Comparison of ENCODE assay signal across 23 cellular contexts in genomic region chr16:50079741-50080140, GRCh38. TPM values are rescaled to one million over a fixed set of nuclear protein-coding genes. Genes with fewer than 3 reads are reported as not detected.
A peak's percentile ranks its signal among the peaks of the same experiment; 100 is the strongest.
DNase-seq lines count a peak whose midpoint lies in the region; ATAC-seq and TF ChIP-seq lines count a peak whose summit lies in the region.
"Had no signal": no experiment of that assay in that cellular context is flagged by ENCODE, and none has a peak within 500 bp of the region (broad histone marks: within the 10 kb centered on the region; RNA-seq: fewer than 3 reads in every experiment).

No MANE protein-coding gene starts in this region.

- no peak for ATAC-seq in naive thymus-derived CD8-positive, alpha-beta T cell
- ATAC-seq: CD8-positive, alpha-beta T cell; K562; Right ventricle myocardium inferior had no signal

- POLR2A ChIA-PET in naive thymus-derived CD8-positive, alpha-beta T cell (lab: Charles Lee), result no interaction called here

- H3K9me3 Mint-ChIP-seq in T-helper 1 cell treated with Interleukin-12 subunit alpha and Interleukin-12 subunit beta and Interleukin-4 antibody, amounts not matched to agents 30 μg/mL and 1 μg/mL, for 36 hours, result no peaks in the 10 kb centered on the region
- no peaks in the 10 kb centered on the region for H3K9me3 Mint-ChIP-seq in dendritic cell treated with granulocyte-macrophage colony-stimulating factor and Interleukin-4, amounts not matched to agents 40 ng/mL and 50 ng/mL, for 4 days
- no peaks in the 10 kb centered on the region for H3K9me3 Mint-ChIP-seq in naive thymus-derived CD8-positive, alpha-beta T cell
- no peaks in the 10 kb centered on the region for H3K9me3 Mint-ChIP-seq in glutamatergic neuron (ENCODE audit: unreplicated experiment)
- H3K9me3 Mint-ChIP-seq: CD8-positive, alpha-beta T cell had no signal

- H3K27me3 Mint-ChIP-seq in T-helper 1 cell treated with Interleukin-12 subunit alpha and Interleukin-12 subunit beta and Interleukin-4 antibody, amounts not matched to agents 30 μg/mL and 1 μg/mL, for 36 hours (ENCODE audit: low read depth), result no peaks in the 10 kb centered on the region
- no peaks in the 10 kb centered on the region for H3K27me3 Mint-ChIP-seq in dendritic cell treated with granulocyte-macrophage colony-stimulating factor and Interleukin-4, amounts not matched to agents 40 ng/mL and 50 ng/mL, for 4 days
- no peaks in the 10 kb centered on the region for H3K27me3 Mint-ChIP-seq in naive thymus-derived CD8-positive, alpha-beta T cell
- peaks cover 3% of the 10 kb centered on the region for H3K27me3 Mint-ChIP-seq in glutamatergic neuron (ENCODE audit: unreplicated experiment)

- TF ChIP-seq CTCF in glutamatergic neuron (IDR thresholded peaks at IDR 0.05; ENCODE audit: partially characterized antibody, unreplicated experiment), result no peak

- H3K4me1 Mint-ChIP-seq in T-helper 1 cell treated with Interleukin-12 subunit alpha and Interleukin-12 subunit beta and Interleukin-4 antibody, amounts not matched to agents 30 μg/mL and 1 μg/mL, for 36 hours (ENCODE audit: low read depth), result peaks cover 13% of the 10 kb centered on the region
- peaks cover 24% of the 10 kb centered on the region for H3K4me1 Mint-ChIP-seq in dendritic cell treated with granulocyte-macrophage colony-stimulating factor and Interleukin-4, amounts not matched to agents 40 ng/mL and 50 ng/mL, for 4 days (ENCODE audit: low read depth)
- H3K4me1 Mint-ChIP-seq in naive thymus-derived CD8-positive, alpha-beta T cell, result peaks cover 8 to 33% (median 19%) of the 10 kb centered on the region in 4 donors
- H3K4me1 Mint-ChIP-seq in glutamatergic neuron (ENCODE audit: low read depth, unreplicated experiment), result no peaks in the 10 kb centered on the region

- intact Hi-C loops in dendritic cell treated with granulocyte-macrophage colony-stimulating factor and Interleukin-4, amounts not matched to agents 40 ng/mL and 50 ng/mL, for 4 days (cut with micrococcal nuclease), result no loop called here

- peaks cover 46% of the 10 kb centered on the region for H3K36me3 Mint-ChIP-seq in T-helper 1 cell treated with Interleukin-12 subunit alpha and Interleukin-12 subunit beta and Interleukin-4 antibody, amounts not matched to agents 30 μg/mL and 1 μg/mL, for 36 hours (ENCODE audit: low read depth)
- H3K36me3 Mint-ChIP-seq in dendritic cell treated with granulocyte-macrophage colony-stimulating factor and Interleukin-4, amounts not matched to agents 40 ng/mL and 50 ng/mL, for 4 days (ENCODE audit: low read depth), result peaks cover 89% of the 10 kb centered on the region
- H3K36me3 Mint-ChIP-seq in naive thymus-derived CD8-positive, alpha-beta T cell, result peaks cover 8 to 84% (median 27%) of the 10 kb centered on the region in 3 donors
- H3K36me3 Mint-ChIP-seq in glutamatergic neuron (ENCODE audit: unreplicated experiment), result peaks cover 7% of the 10 kb centered on the region

- peak overlapping the region; percentile 52 for H3K27ac Mint-ChIP-seq in T-helper 1 cell treated with Interleukin-12 subunit alpha and Interleukin-12 subunit beta and Interleukin-4 antibody, amounts not matched to agents 30 μg/mL and 1 μg/mL, for 36 hours
- peak overlapping the region; percentile 67 for H3K27ac Mint-ChIP-seq in dendritic cell treated with granulocyte-macrophage colony-stimulating factor and Interleukin-4, amounts not matched to agents 40 ng/mL and 50 ng/mL, for 4 days
- H3K27ac Mint-ChIP-seq in naive thymus-derived CD8-positive, alpha-beta T cell, result peak overlapping the region in 6 of 10 donors; percentile 3 to 86 (median 56)
- H3K27ac Mint-ChIP-seq in glutamatergic neuron (ENCODE audit: unreplicated experiment), result no peak overlapping the region
- H3K27ac Mint-ChIP-seq: CD8-positive, alpha-beta T cell had no signal

- no peak overlapping the region for H3K4me3 Mint-ChIP-seq in T-helper 1 cell treated with Interleukin-12 subunit alpha and Interleukin-12 subunit beta and Interleukin-4 antibody, amounts not matched to agents 30 μg/mL and 1 μg/mL, for 36 hours
- no peak overlapping the region for H3K4me3 Mint-ChIP-seq in dendritic cell treated with granulocyte-macrophage colony-stimulating factor and Interleukin-4, amounts not matched to agents 40 ng/mL and 50 ng/mL, for 4 days
- H3K4me3 Mint-ChIP-seq in naive thymus-derived CD8-positive, alpha-beta T cell, result peak overlapping the region in 1 of 10 donors; percentile 26
- H3K4me3 Mint-ChIP-seq in glutamatergic neuron (ENCODE audit: unreplicated experiment), result no peak overlapping the region
- H3K4me3 Mint-ChIP-seq: CD8-positive, alpha-beta T cell had no signal

- DNase-seq in T-helper 1 cell (no peak), amniotic epithelial cell (ENCODE audit: low read depth) (peak; percentile 51), glutamatergic neuron (no peak), HuH-7 (ENCODE audit: low spot score) (no peak), cortex of kidney (lab: John Stamatoyannopoulos, UW) (no peak)
- DNase-seq in naive thymus-derived CD8-positive, alpha-beta T cell, result no peak
- DNase-seq: 8988T; AML-193; C1 segment of cervical spinal cord; Calu3; CD8-positive, alpha-beta T cell; DMS153; MM.1S; NCI-H1048; NCI-H1417 treated with DMSO at 0.1 percent for 48 hours; NCI-H187; NCI-H446; NCI-H526; OCI-M1 had no signal

RNA-seq across cellular contexts. Expression of gene HEATR3, which starts 14.0 kb away (rescaled TPM):
- 10 to 100 TPM; 20.7 to 23.3 TPM for total RNA-seq in naive thymus-derived CD8-positive, alpha-beta T cell
- 1 to 10 TPM; 5.5 to 6.7 (median 5.6) TPM for polyA plus RNA-seq in naive thymus-derived CD8-positive, alpha-beta T cell
- total RNA-seq in glutamatergic neuron (ENCODE audit: unreplicated experiment), result 27.9 TPM

RNA-seq across cellular contexts. Expression of gene CNEP1R1, which starts 54.7 kb away (rescaled TPM):
- 10 to 100 TPM; 29.6 to 32.7 TPM for total RNA-seq in naive thymus-derived CD8-positive, alpha-beta T cell
- 10 to 100 TPM; 10.8 to 20.6 (median 12.3) TPM for polyA plus RNA-seq in naive thymus-derived CD8-positive, alpha-beta T cell
- total RNA-seq in glutamatergic neuron (ENCODE audit: unreplicated experiment), result 15.0 TPM
